8 cellular contexts compared by ENCODE assay signal in genomic region chr19:19822148-19822429, GRCh38. TPM values are rescaled to one million over a fixed set of nuclear protein-coding genes. Genes with fewer than 3 reads are reported as not detected.
DNase-seq lines count a peak whose midpoint lies in the region; ATAC-seq and TF ChIP-seq lines count a peak whose summit lies in the region.

No MANE protein-coding gene starts in this region.

- H3K4me2 ChIP-seq in mesendoderm (ENCODE audit: low read length) = no peak overlapping the region

- no peak overlapping the region for H4K8ac ChIP-seq in mesendoderm (ENCODE audit: low read depth, low read length)

- H3K9ac ChIP-seq in mesendoderm (ENCODE audit: low read length) = peak overlapping the region; percentile 47

- H2BK5ac ChIP-seq in mesendoderm (ENCODE audit: low read length) = no peak overlapping the region

- H3K4me3 ChIP-seq in body of pancreas (peak overlapping the region; percentile 28 to 65), mesendoderm (ENCODE audit: low read length) (no peak overlapping the region), uterus (peak overlapping the region; percentile 63 to 86)

- no peak overlapping the region for H4K5ac ChIP-seq in mesendoderm (ENCODE audit: low read length)

- H3K18ac ChIP-seq in mesendoderm (ENCODE audit: low read length) = no peak overlapping the region

- no peak overlapping the region for H3K23ac ChIP-seq in mesendoderm (ENCODE audit: low read length)

- H3K79me2 ChIP-seq in mesendoderm (ENCODE audit: control insufficient read depth, insufficient read depth, low read length) = peaks cover 14% of the 10 kb centered on the region

- no peak overlapping the region for H2AK5ac ChIP-seq in mesendoderm (ENCODE audit: low read length)

- no peak overlapping the region for H3K4ac ChIP-seq in mesendoderm (ENCODE audit: low read depth, low read length)

- H3K9me3 ChIP-seq in body of pancreas (no peaks in the 10 kb centered on the region), uterus (no peaks in the 10 kb centered on the region)

- ATAC-seq in body of pancreas = no peak
- no peak for ATAC-seq in GM21447 (IDR thresholded peaks at IDR 0.05; ENCODE audit: unreplicated experiment)
- ATAC-seq in GM21619 (IDR thresholded peaks at IDR 0.05; ENCODE audit: unreplicated experiment) = no peak
- ATAC-seq in GM18520 (IDR thresholded peaks at IDR 0.05; ENCODE audit: unreplicated experiment) = no peak

- TF ChIP-seq POLR2A in body of pancreas (IDR thresholded peaks at IDR 0.05) = no peak
- no peak for TF ChIP-seq POLR2A in uterus (IDR thresholded peaks at IDR 0.05)

- H2BK120ac ChIP-seq in mesendoderm (ENCODE audit: low read depth, low read length) = no peak overlapping the region

- H3K27me3 ChIP-seq in body of pancreas = no peaks in the 10 kb centered on the region
- no peaks in the 10 kb centered on the region for H3K27me3 ChIP-seq in mesendoderm (ENCODE audit: insufficient read depth, low read length, poor library complexity)
- H3K27me3 ChIP-seq in uterus = no peaks in the 10 kb centered on the region

- H3K27ac ChIP-seq in body of pancreas (peak overlapping the region; percentile 28 to 96 (median 84)), mesendoderm (ENCODE audit: low read depth, low read length) (no peak overlapping the region), uterus (peak overlapping the region; percentile 92 to 96)

- H3K36me3 ChIP-seq in body of pancreas (replicated peaks in 1 of 2; ENCODE audit: insufficient read depth in 1 of 2, low read depth in 2 of 2) (no peaks in the 10 kb centered on the region), mesendoderm (ENCODE audit: control insufficient read depth, insufficient read depth, low read length) (no peaks in the 10 kb centered on the region), uterus (no peaks in the 10 kb centered on the region)

- 11 to 27% methylated on average over 6 of the region's 6 CpGs for WGBS in body of pancreas, 2 donors
- no CpG with 5 or more reads among the region's 6 CpGs for WGBS in mesendoderm (ENCODE audit: extremely low coverage, insufficient coverage, low lambda C conversion rate)

- DNase-seq in stimulated activated CD4-positive, alpha-beta T cell treated with anti-CD3 and anti-CD28 coated beads, Interleukin-15, amount 100 ng/mL, for 24 hours = peak; percentile 16
- no peak for DNase-seq in stimulated activated CD4-positive, alpha-beta T cell treated with anti-CD3 and anti-CD28 coated beads, Interleukin-4, amount 100 ng/mL, for 24 hours
- DNase-seq in body of pancreas (peak in 2 of 4 donors; percentile 20 to 28), mesendoderm (no peak), uterus (no peak)

- H3K79me1 ChIP-seq in mesendoderm (ENCODE audit: low read length) = peaks cover 5% of the 10 kb centered on the region

- no peak for TF ChIP-seq CTCF in body of pancreas (IDR thresholded peaks at IDR 0.05)
- TF ChIP-seq CTCF in uterus (IDR thresholded peaks at IDR 0.05) = no peak

- intact Hi-C loops in body of pancreas (cut with DNase I) (no loop called here), uterus (cut with DNase I; ENCODE audit: low total_unique reads) (no loop called here)

- H2BK15ac ChIP-seq in mesendoderm (replicated peaks; ENCODE audit: low read depth) = no peak overlapping the region

- H3K56ac ChIP-seq in mesendoderm (ENCODE audit: low read length) = peak overlapping the region; percentile 57

- H3K4me1 ChIP-seq in body of pancreas = peaks cover 18% of the 10 kb centered on the region
- H3K4me1 ChIP-seq in mesendoderm (ENCODE audit: control insufficient read depth, low read depth, low read length) = no peaks in the 10 kb centered on the region
- peaks cover 0 to 5% of the 10 kb centered on the region in 2 donors for H3K4me1 ChIP-seq in uterus

RNA-seq across cellular contexts. Expression of gene ZNF506, which starts 0.5 kb away (rescaled TPM):
- total RNA-seq in body of pancreas = 10 to 100 TPM; 20.0 to 30.0 TPM
- polyA plus RNA-seq in mesendoderm (2013, experiment 1 of 2) = 9.6 TPM
- 9.0 TPM for polyA plus RNA-seq in mesendoderm (2013, experiment 2 of 2)
- 10 to 100 TPM; 18.7 to 90.3 (median 44.9) TPM for total RNA-seq in uterus

RNA-seq across cellular contexts. Expression of gene ZNF253, which starts 43.6 kb away (rescaled TPM):
- total RNA-seq in body of pancreas (1 to 10 TPM; 7.6 to 8.8 TPM), uterus (10 to 100 TPM; 10.1 to 24.7 (median 19.0) TPM)
- polyA plus RNA-seq in mesendoderm (2013, experiment 1 of 2) = 33.6 TPM
- polyA plus RNA-seq in mesendoderm (2013, experiment 2 of 2) = 33.9 TPM
